23 cellular contexts compared by ENCODE assay signal in genomic region chr18:74265546-74266098, GRCh38. TPM values are rescaled to one million over a fixed set of nuclear protein-coding genes. Genes with fewer than 3 reads are reported as not detected.
DNase-seq lines count a peak whose midpoint lies in the region; ATAC-seq, FAIRE-seq and TF ChIP-seq lines count a peak whose summit lies in the region.
"Had no signal": no experiment of that assay in that cellular context is flagged by ENCODE, and none has a peak within 500 bp of the region (broad histone marks: within the 10 kb centered on the region; RNA-seq: fewer than 3 reads in every experiment).

No MANE protein-coding gene starts in this region.

- H3K9me3 ChIP-seq in CD4-positive, CD25-positive, alpha-beta regulatory T cell (ENCODE audit: control insufficient read depth in 2 of 2, low read length in 2 of 2) = no peaks in the 10 kb centered on the region
- H3K9me3 ChIP-seq in GM12878 (replicated peaks; ENCODE audit: control insufficient read depth, insufficient read depth, low read length) = no peaks in the 10 kb centered on the region
- no peaks in the 10 kb centered on the region for H3K9me3 ChIP-seq in liver (ENCODE audit: control insufficient read depth in 4 of 4, low read length in 3 of 4)
- H3K9me3 ChIP-seq in small intestine (ENCODE audit: control insufficient read depth, low read depth) = no peaks in the 10 kb centered on the region
- H3K9me3 ChIP-seq: BE2C, SK-N-SH had no signal

- H3K36me3 ChIP-seq in CD4-positive, CD25-positive, alpha-beta regulatory T cell (ENCODE audit: control insufficient read depth, insufficient read depth, low read length) = peaks cover 9% of the 10 kb centered on the region
- H3K36me3 ChIP-seq in GM12878 (ENCODE audit: control insufficient read depth in 2 of 2, insufficient read depth in 2 of 2, low read length in 1 of 2) (no peaks in the 10 kb centered on the region; a peak in 2 of 4 replicates), liver (ENCODE audit: control insufficient read depth in 4 of 4, insufficient read depth in 3 of 4, low read depth in 1 of 4, low read length in 3 of 4) (peaks cover 6 to 34% (median 31%) of the 10 kb centered on the region in 4 donors), small intestine (ENCODE audit: control insufficient read depth in 2 of 2, insufficient read depth in 2 of 2, low read length in 2 of 2) (peaks cover 0 to 14% of the 10 kb centered on the region in 2 donors)
- H3K36me3 ChIP-seq: BE2C had no signal

- intact Hi-C loops in GM12878 (cut with micrococcal nuclease; ENCODE audit: unreplicated experiment) (loop anchor here (2.0 kb wide), 1 partner anchor 27 kb away; no protein-coding TSS in a partner anchor), posterior vena cava (cut with DNase I) (no loop called here)

- no peaks in the 10 kb centered on the region for H3K79me2 ChIP-seq in GM12878 (ENCODE audit: control insufficient read depth, insufficient read depth, low read length)

- no peak for TF ChIP-seq POLR2A in GM12878 (IDR thresholded peaks at IDR 0.05; ENCODE audit: low read depth, low read length)

- TF ChIP-seq EP300 in GM12878 (IDR thresholded peaks at IDR 0.05; ENCODE audit: borderline replicate concordance in 1 of 2, control insufficient read depth in 1 of 2, low read depth in 2 of 2, low read length in 2 of 2) = no peak

- peak overlapping the region in 2 of 3 donors; percentile 4 to 16 for H3K27ac Mint-ChIP-seq in CD4-positive, CD25-positive, alpha-beta regulatory T cell

- DNase-seq in CD4-positive, CD25-positive, alpha-beta regulatory T cell = no peak
- DNase-seq in GM12878 (ENCODE audit: low read depth, low spot score) = no peak
- no peak for DNase-seq in small intestine
- no peak for DNase-seq in stimulated activated CD4-positive, alpha-beta T cell treated with anti-CD3 and anti-CD28 coated beads, Interleukin-4, amount 100 ng/mL, for 4 hours
- DNase-seq in posterior vena cava (ENCODE audit: low spot score) = no peak
- DNase-seq: BE2C, MV-4-11, NCI-H187, NCI-H2107, NCI-H446 treated with DMSO at 0.1 percent for 48 hours, NCI-H526 treated with DMSO at 0.1 percent for 48 hours, OCI-M1, Right ventricle myocardium superior, SK-N-SH had no signal

- no peak for ATAC-seq in CD4-positive, CD25-positive, alpha-beta regulatory T cell (ENCODE audit: low read depth in 2 of 2)
- ATAC-seq in GM12878 = no peak
- no peak for ATAC-seq in GM19328 (IDR thresholded peaks at IDR 0.05; ENCODE audit: unreplicated experiment)
- no peak for ATAC-seq in GM21825 (IDR thresholded peaks at IDR 0.05; ENCODE audit: unreplicated experiment)

- SMC1A ChIA-PET in GM12878 (lab: Charles Lee; ENCODE audit: uncharacterized antibody, unreplicated experiment) = interaction anchor here (1.5 kb wide), 1 partner anchor 9 kb away, joined by 3 read pairs; no protein-coding TSS in a partner anchor

- FAIRE-seq in GM12878 (lab: Jason Lieb, UNC) (peak; percentile 49), small intestine (lab: Jason Lieb, UNC) (no peak)
- FAIRE-seq: A204.1, HTR-8/SVneo had no signal

- TF ChIP-seq CTCF in GM12878 (IDR thresholded peaks at IDR 0.05 in 2 of 3, conservative IDR thresholded peaks at IDR 0.05 in 1 of 3; ENCODE audit: control insufficient read depth in 2 of 3, extremely low read depth in 1 of 3, insufficient read depth in 1 of 3, low read depth in 3 of 3, low read length in 3 of 3) = no peak
- no peak for TF ChIP-seq CTCF in liver (IDR thresholded peaks at IDR 0.05; ENCODE audit: low read depth, low read length, missing input control)

- CTCF ChIA-PET in GM12878 (lab: Yijun Ruan, JAX) = no interaction called here

- H3K4me1 Mint-ChIP-seq in CD4-positive, CD25-positive, alpha-beta regulatory T cell = peaks cover 0 to 8% (median 8%) of the 10 kb centered on the region in 4 donors

- RAD21 ChIA-PET in GM12878 (lab: Charles Lee; ENCODE audit: unreplicated experiment) = no interaction called here

- 97% methylated on average over 8 of the region's 8 CpGs for WGBS in GM12878 (ENCODE audit: insufficient coverage, insufficient replicate concordance, low lambda C conversion rate, missing lambda C conversion rate)
- 47% methylated on average over 8 of the region's 8 CpGs for WGBS in liver
- WGBS in small intestine, 3 donors = 85 to 89% (median 87%) methylated on average over 8 of the region's 8 CpGs

- no peak overlapping the region for H3K27ac ChIP-seq in CD4-positive, CD25-positive, alpha-beta regulatory T cell (ENCODE audit: insufficient read depth, low read length, poor library complexity, severe bottlenecking)
- H3K27ac ChIP-seq in GM12878 (ENCODE audit: control insufficient read depth, insufficient read depth) = no peak overlapping the region
- peak overlapping the region; percentile 64 to 69 for H3K27ac ChIP-seq in liver (ENCODE audit: low read depth in 1 of 2, low read length in 2 of 2)
- peak overlapping the region; percentile 24 to 64 for H3K27ac ChIP-seq in small intestine (ENCODE audit: low read depth in 1 of 2, low read length in 1 of 2)

- H3K4me3 Mint-ChIP-seq in CD4-positive, CD25-positive, alpha-beta regulatory T cell = no peak overlapping the region

- POLR2A ChIA-PET in GM12878 (lab: Charles Lee) = no interaction called here

- H2AFZ ChIP-seq in GM12878 (ENCODE audit: control insufficient read depth, low read depth, low read length) = no peak overlapping the region

- H3K4me1 ChIP-seq in CD4-positive, CD25-positive, alpha-beta regulatory T cell (ENCODE audit: control insufficient read depth, insufficient read depth, low read length, poor library complexity, severe bottlenecking) = no peaks in the 10 kb centered on the region
- H3K4me1 ChIP-seq in GM12878 (ENCODE audit: control insufficient read depth, insufficient read depth, low read length) (no peaks in the 10 kb centered on the region), liver (ENCODE audit: control insufficient read depth in 4 of 4, insufficient read depth in 4 of 4, low read length in 3 of 4) (peaks cover 14 to 80% (median 50%) of the 10 kb centered on the region in 4 donors), small intestine (ENCODE audit: control insufficient read depth in 2 of 2, insufficient read depth in 1 of 2, low read depth in 1 of 2, low read length in 1 of 2) (peaks cover 5 to 14% of the 10 kb centered on the region in 2 donors)

- TF ChIP-seq RAD21 in GM12878 (IDR thresholded peaks at IDR 0.05; ENCODE audit: insufficient read depth, low read depth, low read length) = no peak
- TF ChIP-seq RAD21 in liver (IDR thresholded peaks at IDR 0.05) = no peak

- no peaks in the 10 kb centered on the region for H3K27me3 ChIP-seq in CD4-positive, CD25-positive, alpha-beta regulatory T cell (ENCODE audit: control insufficient read depth, insufficient read depth, low read length)
- H3K27me3 ChIP-seq in GM12878 (replicated peaks in 1 of 2; ENCODE audit: control insufficient read depth in 2 of 2, insufficient read depth in 2 of 2, low read length in 1 of 2) = no peaks in the 10 kb centered on the region
- no peaks in the 10 kb centered on the region for H3K27me3 ChIP-seq in liver (ENCODE audit: control insufficient read depth in 4 of 4, insufficient read depth in 4 of 4, low read length in 3 of 4)
- H3K27me3 ChIP-seq in small intestine (ENCODE audit: control insufficient read depth in 2 of 2, insufficient read depth in 2 of 2, low read length in 2 of 2) = no peaks in the 10 kb centered on the region
- H3K27me3 ChIP-seq: BE2C had no signal

- peaks cover 26% of the 10 kb centered on the region for H3K36me3 Mint-ChIP-seq in CD4-positive, CD25-positive, alpha-beta regulatory T cell

- no peaks in the 10 kb centered on the region for H3K27me3 Mint-ChIP-seq in CD4-positive, CD25-positive, alpha-beta regulatory T cell

- no peaks in the 10 kb centered on the region for H4K20me1 ChIP-seq in GM12878 (ENCODE audit: control insufficient read depth, insufficient read depth)

- H3K9me3 Mint-ChIP-seq in CD4-positive, CD25-positive, alpha-beta regulatory T cell = no peaks in the 10 kb centered on the region

- H3K4me3 ChIP-seq in CD4-positive, CD25-positive, alpha-beta regulatory T cell (ENCODE audit: low read depth, low read length) = no peak overlapping the region
- H3K4me3 ChIP-seq in GM12878 (no peak overlapping the region), liver (ENCODE audit: low read depth in 1 of 3, low read length in 3 of 3) (no peak overlapping the region), small intestine (ENCODE audit: low read depth in 1 of 2, low read length in 2 of 2) (no peak overlapping the region)

- H3K9ac ChIP-seq in GM12878 (ENCODE audit: control insufficient read depth, insufficient read depth, low read length) (no peak overlapping the region), liver (ENCODE audit: low read depth in 1 of 2, low read length in 2 of 2) (peak overlapping the region in 1 of 2 donors; percentile 9)
- H3K9ac ChIP-seq: SK-N-SH had no signal

- H3K4me2 ChIP-seq in GM12878 (ENCODE audit: control insufficient read depth, insufficient read depth) = no peak overlapping the region
- H3K4me2 ChIP-seq: SK-N-SH had no signal

- in situ Hi-C loops in GM12878 (cut with MboI) = no loop called here

- BruUV-seq in GM12878 (replicated peaks; lab: Mats Ljungman, UMichigan) = no TSS peak

RNA-seq across cellular contexts. Expression of gene CYB5A, which starts 26.1 kb away (rescaled TPM):
- 11.1 TPM for total RNA-seq in CD4-positive, CD25-positive, alpha-beta regulatory T cell
- 10 to 100 TPM; 43.2 to 54.3 (median 50.5) TPM for polyA plus RNA-seq in CD4-positive, CD25-positive, alpha-beta regulatory T cell
- total RNA-seq in GM12878 (2013; cell fraction: nucleolus; rRNA removed) = 49.2 and 49.6 TPM in 2 replicates
- total RNA-seq in GM12878 (2014; rRNA removed) (63.2 and 76.9 TPM in 2 replicates), GM12878 (2014; rRNA removed; fragmentation: Illumina TruSeq; extraction: Trizol) (63.9 and 68.7 TPM in 2 replicates), GM12878 (2021) (60.2 and 60.4 TPM in 2 replicates), liver (100 to 1,000 TPM; 277 to 605 TPM), posterior vena cava (10 to 100 TPM; 39.8 to 46.7 TPM)
- 29.6 TPM for polyA plus RNA-seq in GM12878 (2011; ENCODE audit: low read depth)
- polyA plus RNA-seq in GM12878 (2011; rRNA removed) (106 and 119 TPM in 2 replicates), GM12878 (2014; fragmentation: Illumina TruSeq; extraction: Trizol) (78.6 and 87.4 TPM in 2 replicates), GM12878 (2014; fragmentation: Nextera tagmentation; extraction: Ambion mirVana) (100 to 1,000 TPM; 120 to 129 TPM), GM12878 (2014; rRNA removed) (57.8 and 76.8 TPM in 2 replicates), GM12878 (2016; fragmentation: Nextera tagmentation; extraction: Ambion mirVana) (100 to 1,000 TPM; 119 to 122 TPM), liver (1,000 to 10,000 TPM; 1,639 to 2,022 TPM), small intestine (1,000 to 10,000 TPM in 1 of 3 donors, 100 to 1,000 TPM in 2; 373 to 1,144 (median 757) TPM)
- 126 and 164 TPM in 2 replicates for polyA plus RNA-seq in GM12878 (2011; cell fraction: cytosol; rRNA removed)
- 57.7 and 65.9 TPM in 2 replicates for polyA plus RNA-seq in GM12878 (2011; cell fraction: nucleus; rRNA removed)
- polyA plus RNA-seq in GM12878 (2012) = 46.7 and 56.5 TPM in 2 replicates
- 30.7 and 34.2 TPM in 2 replicates for polyA minus RNA-seq in GM12878 (2011; rRNA and poly(A)+ RNA removed)
- polyA minus RNA-seq in GM12878 (2011; cell fraction: cytosol; rRNA and poly(A)+ RNA removed) = 8.8 and 20.5 TPM in 2 replicates
- 8.0 and 8.1 TPM in 2 replicates for polyA minus RNA-seq in GM12878 (2011; cell fraction: nucleus; rRNA and poly(A)+ RNA removed)

RNA-seq across cellular contexts. Expression of gene C18orf63, which starts 50.0 kb away (rescaled TPM):
- total RNA-seq in CD4-positive, CD25-positive, alpha-beta regulatory T cell = not detected
- polyA plus RNA-seq in CD4-positive, CD25-positive, alpha-beta regulatory T cell = not detected
- not detected in 2 replicates for total RNA-seq in GM12878 (2013; cell fraction: nucleolus; rRNA removed)
- total RNA-seq in GM12878 (2014; rRNA removed) (not detected in 2 replicates), GM12878 (2014; rRNA removed; fragmentation: Illumina TruSeq; extraction: Trizol) (not detected in 2 replicates), GM12878 (2021) (not detected in 2 replicates), liver (not detected), posterior vena cava (not detected)
- not detected for polyA plus RNA-seq in GM12878 (2011; ENCODE audit: low read depth)
- polyA plus RNA-seq in GM12878 (2011; rRNA removed) (not detected in 2 replicates), GM12878 (2014; fragmentation: Illumina TruSeq; extraction: Trizol) (not detected in 2 replicates), GM12878 (2014; fragmentation: Nextera tagmentation; extraction: Ambion mirVana) (not detected), GM12878 (2014; rRNA removed) (not detected in 2 replicates), GM12878 (2016; fragmentation: Nextera tagmentation; extraction: Ambion mirVana) (not detected), liver (not detected), small intestine (not detected)
- polyA plus RNA-seq in GM12878 (2011; cell fraction: cytosol; rRNA removed) = not detected in 2 replicates
- polyA plus RNA-seq in GM12878 (2011; cell fraction: nucleus; rRNA removed) = not detected in 2 replicates
- not detected in 2 replicates for polyA plus RNA-seq in GM12878 (2012)
- not detected in 2 replicates for polyA minus RNA-seq in GM12878 (2011; rRNA and poly(A)+ RNA removed)
- polyA minus RNA-seq in GM12878 (2011; cell fraction: cytosol; rRNA and poly(A)+ RNA removed) = not detected in 2 replicates
- not detected in 2 replicates for polyA minus RNA-seq in GM12878 (2011; cell fraction: nucleus; rRNA and poly(A)+ RNA removed)
- total RNA-seq: H4, IMR-90, M059J, Right ventricle myocardium superior, RPMI7951 had no signal
- polyA plus RNA-seq: IMR-90, SK-N-SH had no signal

Comparison
In these comparisons a context has a peak if more than half of its experiments do, and no peak if none do; other contexts are left out.
1. H3K27ac ChIP-seq: peak in liver (2 of 2) and small intestine (2 of 2); none in CD4-positive, CD25-positive, alpha-beta regulatory T cell (single experiment) and GM12878 (single experiment).